11 cellular contexts compared by ENCODE assay signal in the genomic region with DNA sequence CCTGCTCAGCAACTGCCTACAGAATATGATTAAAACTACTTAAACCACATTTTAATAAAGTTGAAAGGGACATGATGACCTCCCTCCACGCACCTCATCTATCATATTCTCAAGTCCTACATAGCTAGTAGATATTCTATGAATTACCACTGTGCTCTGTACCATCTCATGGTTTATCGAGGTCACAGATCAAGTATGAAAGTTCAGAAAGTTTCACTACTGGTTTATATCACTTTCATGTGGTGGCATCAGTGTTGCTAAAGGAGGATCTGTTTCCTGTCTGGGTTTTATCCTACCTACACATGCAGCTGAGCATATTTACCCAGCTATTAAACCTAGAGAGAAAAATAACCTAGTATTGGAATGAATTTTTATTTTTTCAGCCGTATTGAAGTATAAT.
A peak's percentile ranks its signal among the peaks of the same experiment; 100 is the strongest.
DNase-seq lines count a peak whose midpoint lies in the region; ATAC-seq, FAIRE-seq and TF ChIP-seq lines count a peak whose summit lies in the region.
"Had no signal": no experiment of that assay in that cellular context is flagged by ENCODE, and none has a peak within 500 bp of the region (broad histone marks: within the 10 kb centered on the region; RNA-seq: fewer than 3 reads in every experiment).

No MANE protein-coding gene starts in this region.

- no peak for TF ChIP-seq CTCF in GM10266 (IDR thresholded peaks at IDR 0.05; ENCODE audit: control insufficient read depth, insufficient read depth, low read depth, missing control alignments)
- TF ChIP-seq CTCF in D721Med (IDR thresholded peaks at IDR 0.05; ENCODE audit: insufficient read depth, missing control alignments) = no peak

- ATAC-seq in GM19043 (IDR thresholded peaks at IDR 0.05; ENCODE audit: low read depth, unreplicated experiment) (peak; percentile 97), HG02840 (IDR thresholded peaks at IDR 0.05; ENCODE audit: low FRiP score, unreplicated experiment) (peak; percentile 73), HG03558 (IDR thresholded peaks at IDR 0.05; ENCODE audit: extremely low read depth, unreplicated experiment) (peak; percentile 97)

- FAIRE-seq in D721Med (lab: Jason Lieb, UNC) = no peak
- FAIRE-seq: keratinocyte had no signal

- TF ChIP-seq POLR2A in erythroblast (IDR thresholded peaks at IDR 0.05; ENCODE audit: low read length) = no peak

- POLR2A ChIA-PET in HEK293T (lab: Yijun Ruan, JAX) = no interaction called here

- CTCF ChIA-PET in HEK293T (lab: Yijun Ruan, JAX) = no interaction called here

- DNase-seq in GM10266 (ENCODE audit: extremely low spot score) (peak; percentile 5), D721Med (ENCODE audit: insufficient read length, low spot score) (no peak), HEK293T (ENCODE audit: extremely low spot score) (no peak), UCSD-AML1 (lab: John Stamatoyannopoulos, UW; ENCODE audit: unreplicated experiment) (no peak), erythroblast (lab: John Stamatoyannopoulos, UW) (no peak)
- DNase-seq: NCI-H1048, T-helper 9 cell had no signal

TF ChIP-seq in HEK293T, 16 proteins besides CTCF, POLR2A, EP300 and RAD21:
- TF ChIP-seq HDGF (IDR thresholded peaks at IDR 0.05; ENCODE audit: borderline replicate concordance) (no peak), FOXK2 (IDR thresholded peaks at IDR 0.05) (no peak), SP1 (IDR thresholded peaks at IDR 0.05) (no peak), CTBP1 (IDR thresholded peaks at IDR 0.05; ENCODE audit: borderline replicate concordance) (no peak)
